Comparison of ENCODE assay signal across 10 cellular contexts in the genomic region with DNA sequence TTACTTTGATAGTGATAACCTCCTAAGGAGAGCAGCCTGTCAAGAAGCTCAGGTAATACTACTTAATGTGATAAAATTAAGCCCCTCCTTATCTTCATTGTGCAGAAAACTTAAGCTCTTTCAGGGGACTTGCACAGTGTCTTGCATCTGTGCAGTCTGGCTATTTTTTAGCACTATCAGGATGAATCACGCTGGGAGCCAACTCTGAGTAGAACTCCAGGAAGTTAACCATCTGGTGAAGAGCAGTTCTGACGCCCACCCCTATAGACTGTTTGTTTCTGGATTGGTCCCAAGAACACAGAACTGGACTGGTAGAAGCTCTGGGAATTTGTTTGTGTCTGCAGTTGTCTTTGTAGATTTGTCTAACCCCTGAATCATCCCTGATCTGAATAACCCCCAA. TPM values are rescaled to one million over a fixed set of nuclear protein-coding genes. Genes with fewer than 3 reads are reported as not detected.
DNase-seq lines count a peak whose midpoint lies in the region; ATAC-seq and TF ChIP-seq lines count a peak whose summit lies in the region.
"Had no signal": no experiment of that assay in that cellular context is flagged by ENCODE, and none has a peak within 500 bp of the region (broad histone marks: within the 10 kb centered on the region; RNA-seq: fewer than 3 reads in every experiment).

No MANE protein-coding gene starts in this region.

- H3K27me3 ChIP-seq in colonic mucosa = no peaks in the 10 kb centered on the region
- H3K27me3 ChIP-seq: breast epithelium had no signal

- TF ChIP-seq CTCF in colonic mucosa (IDR thresholded peaks at IDR 0.05) = no peak

- H3K27ac ChIP-seq in colonic mucosa = no peak overlapping the region
- H3K27ac ChIP-seq: breast epithelium, KMS-11 had no signal

- H3K36me3 ChIP-seq in colonic mucosa = no peaks in the 10 kb centered on the region
- H3K36me3 ChIP-seq: breast epithelium had no signal

- DNase-seq in LHCN-M2 (ENCODE audit: low read depth) (peak; percentile 85), cerebellar cortex (ENCODE audit: low spot score) (peak; percentile 2), pulmonary artery endothelial cell (ENCODE audit: low read depth, low spot score) (peak; percentile 2), colonic mucosa (no peak)
- DNase-seq: nucleus accumbens had no signal

- ATAC-seq in GM18858 (IDR thresholded peaks at IDR 0.05; ENCODE audit: unreplicated experiment) (peak; percentile 46), HG03025 (IDR thresholded peaks at IDR 0.05; ENCODE audit: low FRiP score, unreplicated experiment) (no peak), GM21737 (IDR thresholded peaks at IDR 0.05; ENCODE audit: unreplicated experiment) (no peak)

- no peaks in the 10 kb centered on the region for H3K9me3 ChIP-seq in colonic mucosa
- H3K9me3 ChIP-seq: breast epithelium had no signal

- intact Hi-C loops in colonic mucosa (cut with DNase I) = no loop called here

- no peaks in the 10 kb centered on the region for H3K4me1 ChIP-seq in colonic mucosa
- H3K4me1 ChIP-seq: breast epithelium had no signal

- no peak overlapping the region for H3K4me3 ChIP-seq in colonic mucosa
- H3K4me3 ChIP-seq: breast epithelium had no signal

- no peak overlapping the region for H3K9ac ChIP-seq in colonic mucosa (ENCODE audit: low read depth in 2 of 2, low read length in 2 of 2)
- H3K9ac ChIP-seq: KMS-11 had no signal

RNA-seq across cellular contexts. Expression of gene AGK, which starts 41.9 kb away (rescaled TPM):
- total RNA-seq in LHCN-M2 (2014; rRNA removed) (30.9 and 31.1 TPM in 2 replicates), pulmonary artery endothelial cell (27.1 and 28.5 TPM in 2 replicates), colonic mucosa (10 to 100 TPM; 19.6 to 21.1 TPM)
- polyA plus RNA-seq in LHCN-M2 (2012) = 13.4 TPM
